1 cellular context compared by ENCODE assay signal in genomic region chr11:44729065-44729464, GRCh38.
TF ChIP-seq lines count a peak whose summit lies in the region.

No MANE protein-coding gene starts in this region.

TF ChIP-seq in SK-N-SH, 30 proteins besides CTCF, POLR2A, EP300 and RAD21 (continued from another document):
- no peak for TF ChIP-seq ZBTB33 (IDR thresholded peaks at IDR 0.05; ENCODE audit: borderline replicate concordance, low read depth)
- TF ChIP-seq CHD2 (IDR thresholded peaks at IDR 0.05; ENCODE audit: low read length, partially characterized antibody) = no peak
